1 cellular context compared by ENCODE assay signal in genomic region chr2:65820454-65820853, GRCh38.
A peak's percentile ranks its signal among the peaks of the same experiment; 100 is the strongest.
TF ChIP-seq lines count a peak whose summit lies in the region.

No MANE protein-coding gene starts in this region.

TF ChIP-seq in K562, 482 proteins besides CTCF, POLR2A, EP300 and RAD21 (continued from another document and continues in another):
- TF ChIP-seq ZBTB5 (IDR thresholded peaks at IDR 0.05), result no peak
- TF ChIP-seq SRSF9 (IDR thresholded peaks at IDR 0.05; ENCODE audit: borderline replicate concordance, low read depth, low read length), result no peak
- no peak for TF ChIP-seq SREBF1 (IDR thresholded peaks at IDR 0.05; ENCODE audit: borderline replicate concordance, low read depth, low read length)
- no peak for TF ChIP-seq ZNF143 (CRISPR knock-in tag; IDR thresholded peaks at IDR 0.05)
- TF ChIP-seq CREB1 (IDR thresholded peaks at IDR 0.05), result peak; percentile 24; the same call in 1 of the 2 replicates
- TF ChIP-seq CREB1 (CRISPR knock-in tag; IDR thresholded peaks at IDR 0.05), result no peak
- no peak for TF ChIP-seq ZBTB9 (CRISPR knock-in tag; IDR thresholded peaks at IDR 0.05)
- no peak for TF ChIP-seq CUX1 (CRISPR knock-in tag; IDR thresholded peaks at IDR 0.05)
- peak; percentile 35 for TF ChIP-seq RBM25 (IDR thresholded peaks at IDR 0.05; ENCODE audit: low read depth, low read length, severe bottlenecking)
- TF ChIP-seq, protein P1, sequence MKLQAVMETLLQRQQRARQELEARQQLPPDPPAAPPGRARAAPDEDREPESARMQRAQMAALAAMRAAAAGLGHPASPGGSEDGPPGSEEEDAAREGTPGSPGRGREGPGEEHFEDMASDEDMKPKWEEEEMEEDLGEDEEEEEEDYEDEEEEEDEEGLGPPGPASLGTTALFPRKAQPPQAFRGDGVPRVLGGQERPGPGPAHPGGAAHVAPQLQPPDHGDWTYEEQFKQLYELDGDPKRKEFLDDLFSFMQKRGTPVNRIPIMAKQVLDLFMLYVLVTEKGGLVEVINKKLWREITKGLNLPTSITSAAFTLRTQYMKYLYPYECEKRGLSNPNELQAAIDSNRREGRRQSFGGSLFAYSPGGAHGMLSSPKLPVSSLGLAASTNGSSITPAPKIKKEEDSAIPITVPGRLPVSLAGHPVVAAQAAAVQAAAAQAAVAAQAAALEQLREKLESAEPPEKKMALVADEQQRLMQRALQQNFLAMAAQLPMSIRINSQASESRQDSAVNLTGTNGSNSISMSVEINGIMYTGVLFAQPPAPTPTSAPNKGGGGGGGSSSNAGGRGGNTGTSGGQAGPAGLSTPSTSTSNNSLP (IDR thresholded peaks at IDR 0.05; ENCODE audit: borderline replicate concordance, low read depth, low read length), result peak; percentile 16; the same call in 1 of the 2 replicates
- TF ChIP-seq CBX2 (IDR thresholded peaks at IDR 0.05; ENCODE audit: insufficient read depth, low read length, poor library complexity, severe bottlenecking), result no peak
- peak; percentile 67; the same call in 1 of the 2 replicates for TF ChIP-seq CC2D1A (IDR thresholded peaks at IDR 0.05)
- no peak for TF ChIP-seq AFF4 (CRISPR knock-in tag; IDR thresholded peaks at IDR 0.05)
- 0 out of 2 replicates have a peak, but pooled peaks have one; percentile 36 for TF ChIP-seq ESRRA (IDR thresholded peaks at IDR 0.05; ENCODE audit: borderline replicate concordance, low read depth)
- peak; percentile 32; the same call in 1 of the 2 replicates for TF ChIP-seq RREB1 (CRISPR knock-in tag; IDR thresholded peaks at IDR 0.05)
- no peak for TF ChIP-seq EZH2 (IDR thresholded peaks at IDR 0.05; ENCODE audit: borderline replicate concordance, low read depth, low read length)
- no peak for TF ChIP-seq HMGXB4 (CRISPR knock-in tag; IDR thresholded peaks at IDR 0.05)
- TF ChIP-seq BCL6 (CRISPR knock-in tag; IDR thresholded peaks at IDR 0.05), result no peak
- no peak for TF ChIP-seq ETV5 (CRISPR knock-in tag; IDR thresholded peaks at IDR 0.05; ENCODE audit: low read depth)
- no peak for TF ChIP-seq TGIF2 (CRISPR knock-in tag; IDR thresholded peaks at IDR 0.05)
- TF ChIP-seq ZC3H4 (CRISPR knock-in tag; IDR thresholded peaks at IDR 0.05; ENCODE audit: borderline replicate concordance), result no peak
- TF ChIP-seq MNT (conservative IDR thresholded peaks at IDR 0.05), result peak in 1 of 2 experiments; percentile 30; a peak in 1 of 4 replicates
- TF ChIP-seq TRIM24 (IDR thresholded peaks at IDR 0.05), result peak; percentile 15 to 50; a peak in 3 of 4 replicates
- TF ChIP-seq POLR3G (IDR thresholded peaks at IDR 0.05; ENCODE audit: extremely low read depth, insufficient read length, insufficient replicate concordance), result no peak
